ENCODE assay signal across 9 cellular contexts in genomic region chr2:72886505-72887031, GRCh38. TPM values are rescaled to one million over a fixed set of nuclear protein-coding genes. Genes with fewer than 3 reads are reported as not detected.
DNase-seq lines count a peak whose midpoint lies in the region; ATAC-seq and TF ChIP-seq lines count a peak whose summit lies in the region.
"Had no signal": no experiment of that assay in that cellular context is flagged by ENCODE, and none has a peak within 500 bp of the region (broad histone marks: within the 10 kb centered on the region; RNA-seq: fewer than 3 reads in every experiment).

No MANE protein-coding gene starts in this region.

- peaks cover 84% of the 10 kb centered on the region for H3K27me3 Mint-ChIP-seq in activated T-cell treated with anti-CD3 and anti-CD28 coated beads, Interleukin-2, amount 50 U/mL, for 24 hours
- H3K27me3 Mint-ChIP-seq in activated naive CD8-positive, alpha-beta T cell treated with anti-CD3 and anti-CD28 coated beads for 36 hours, result peaks cover 63% of the 10 kb centered on the region

- no peak overlapping the region for H3K27ac Mint-ChIP-seq in activated T-cell treated with anti-CD3 and anti-CD28 coated beads, Interleukin-2, amount 50 U/mL, for 24 hours
- H3K27ac Mint-ChIP-seq in activated naive CD8-positive, alpha-beta T cell treated with anti-CD3 and anti-CD28 coated beads for 36 hours, result no peak overlapping the region

- no peak for TF ChIP-seq CTCF in tibial artery (IDR thresholded peaks at IDR 0.05)

- no peaks in the 10 kb centered on the region for H3K27me3 ChIP-seq in layer of hippocampus (ENCODE audit: control insufficient read depth, insufficient read depth, low read length)
- no peaks in the 10 kb centered on the region for H3K27me3 ChIP-seq in tibial artery

- DNase-seq in activated T-cell treated with anti-CD3 and anti-CD28 coated beads, Interleukin-2, amount 50 U/mL, for 24 hours, result no peak
- no peak for DNase-seq in activated T-cell treated with anti-CD3 and anti-CD28 coated beads, Interleukin-2, amount 50 U/mL, for 1 hour
- DNase-seq in activated naive CD8-positive, alpha-beta T cell treated with anti-CD3 and anti-CD28 coated beads for 36 hours, result no peak
- DNase-seq in tibial artery (no peak), NCI-H526 treated with DMSO at 0.1 percent for 48 hours (lab: John Stamatoyannopoulos, UW) (no peak), NCI-H128 (lab: John Stamatoyannopoulos, UW; ENCODE audit: unreplicated experiment) (no peak)

- peak overlapping the region; percentile 73 to 77 for H3K4me3 ChIP-seq in tibial artery

- H3K36me3 Mint-ChIP-seq in activated T-cell treated with anti-CD3 and anti-CD28 coated beads, Interleukin-2, amount 50 U/mL, for 24 hours (ENCODE audit: low read depth), result peaks cover 1% of the 10 kb centered on the region
- peaks cover 4% of the 10 kb centered on the region for H3K36me3 Mint-ChIP-seq in activated naive CD8-positive, alpha-beta T cell treated with anti-CD3 and anti-CD28 coated beads for 36 hours

- no peaks in the 10 kb centered on the region for H3K9me3 ChIP-seq in tibial artery

- H3K4me3 Mint-ChIP-seq in activated T-cell treated with anti-CD3 and anti-CD28 coated beads, Interleukin-2, amount 50 U/mL, for 24 hours, result peak overlapping the region; percentile 68
- H3K4me3 Mint-ChIP-seq in activated naive CD8-positive, alpha-beta T cell treated with anti-CD3 and anti-CD28 coated beads for 36 hours, result peak overlapping the region; percentile 62

- no peaks in the 10 kb centered on the region for H3K9me3 Mint-ChIP-seq in activated T-cell treated with anti-CD3 and anti-CD28 coated beads, Interleukin-2, amount 50 U/mL, for 24 hours
- no peaks in the 10 kb centered on the region for H3K9me3 Mint-ChIP-seq in activated naive CD8-positive, alpha-beta T cell treated with anti-CD3 and anti-CD28 coated beads for 36 hours

- H3K27ac ChIP-seq in layer of hippocampus (ENCODE audit: low read depth, low read length), result peak overlapping the region; percentile 95
- peak overlapping the region; percentile 87 to 93 for H3K27ac ChIP-seq in tibial artery

- peaks cover 0 to 30% (median 14%) of the 10 kb centered on the region in 4 donors for H3K4me1 ChIP-seq in tibial artery

- intact Hi-C loops in tibial artery (cut with DNase I; ENCODE audit: low total_unique reads), result no loop called here

- H3K4me1 Mint-ChIP-seq in activated T-cell treated with anti-CD3 and anti-CD28 coated beads, Interleukin-2, amount 50 U/mL, for 24 hours (ENCODE audit: low read depth), result peaks cover 16% of the 10 kb centered on the region
- peaks cover 13% of the 10 kb centered on the region for H3K4me1 Mint-ChIP-seq in activated naive CD8-positive, alpha-beta T cell treated with anti-CD3 and anti-CD28 coated beads for 36 hours

- H3K36me3 ChIP-seq in tibial artery, result peaks cover 0 to 10% (median 10%) of the 10 kb centered on the region in 3 donors

- ATAC-seq in GM18861 (IDR thresholded peaks at IDR 0.05; ENCODE audit: unreplicated experiment), result no peak

RNA-seq across cellular contexts. Expression of gene SPR, which starts 0.6 kb away (rescaled TPM):
- total RNA-seq in activated naive CD8-positive, alpha-beta T cell treated with anti-CD3 and anti-CD28 coated beads for 36 hours, result 10 to 100 TPM; 13.9 TPM

RNA-seq across cellular contexts. Expression of gene EMX1, which starts 30.8 kb away (rescaled TPM):
- not detected for total RNA-seq in activated naive CD8-positive, alpha-beta T cell treated with anti-CD3 and anti-CD28 coated beads for 36 hours
- total RNA-seq: NCI-H460 had no signal
